In the genomic region with DNA sequence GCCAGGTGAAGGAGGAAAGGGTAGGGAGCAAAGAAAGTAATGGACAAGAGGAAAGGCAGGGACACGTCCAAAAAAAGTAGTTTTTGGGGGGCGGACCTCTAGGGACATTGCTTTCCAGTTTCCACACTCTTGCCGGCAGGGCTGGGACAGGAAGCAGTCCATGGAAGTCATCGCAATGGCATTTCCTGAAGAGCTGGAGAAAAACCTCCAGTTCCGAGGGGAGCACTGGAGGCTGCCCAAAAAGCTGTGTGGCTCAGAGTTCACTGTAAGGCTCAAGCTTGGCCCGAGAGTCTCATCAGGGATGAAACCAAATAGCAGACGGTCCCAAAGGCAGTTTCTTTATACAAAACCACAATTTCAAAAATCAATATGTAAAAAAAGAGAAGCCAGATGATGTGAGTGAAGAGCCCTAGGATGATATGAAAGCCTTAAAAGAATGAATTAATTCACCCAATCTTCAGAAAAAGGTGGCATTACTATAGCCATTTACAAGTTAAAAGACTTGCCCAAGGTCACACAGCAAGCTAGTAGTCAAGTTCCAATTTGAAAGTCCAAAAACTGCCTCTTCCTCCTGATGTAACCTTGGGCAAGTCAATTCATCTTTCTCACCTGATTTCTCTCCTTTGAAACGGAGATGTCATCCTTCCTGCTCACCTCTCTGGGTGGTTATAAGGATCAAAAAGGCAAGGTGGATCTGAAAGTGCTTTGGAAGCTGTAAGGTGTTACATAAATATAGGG, we compare ENCODE assay signal across 8 cellular contexts. TPM values are rescaled to one million over a fixed set of nuclear protein-coding genes. Genes with fewer than 3 reads are reported as not detected.
DNase-seq lines count a peak whose midpoint lies in the region; ATAC-seq and TF ChIP-seq lines count a peak whose summit lies in the region.

No MANE protein-coding gene starts in this region.

- no peak for TF ChIP-seq POLR2A in Peyer's patch (IDR thresholded peaks at IDR 0.05)

- peaks cover 74 to 100% (median 92%) of the 10 kb centered on the region in 10 experiments for H3K4me1 ChIP-seq in BLaER1 treated with 17β-estradiol and CSF1 and Interleukin-3, amounts not matched to agents 10 nM and 100 nM
- H3K4me1 ChIP-seq in Peyer's patch: peaks cover 0 to 90% (median 14%) of the 10 kb centered on the region in 4 donors
- H3K4me1 ChIP-seq in endodermal cell (ENCODE audit: control insufficient read depth, insufficient read depth, low read length): peaks cover 36% of the 10 kb centered on the region
- peaks cover 39% of the 10 kb centered on the region for H3K4me1 ChIP-seq in muscle layer of colon (ENCODE audit: insufficient read depth, low read length)

- H3K4me3 ChIP-seq in BLaER1 treated with 17β-estradiol and CSF1 and Interleukin-3, amounts not matched to agents 10 nM and 100 nM: peak overlapping the region in 6 of 10 experiments; percentile 1 to 15 (median 8); a peak in 5 of 20 replicates
- H3K4me3 ChIP-seq in Peyer's patch (peak overlapping the region in 2 of 4 donors; percentile 2 to 6), endodermal cell (ENCODE audit: low read length) (no peak overlapping the region), muscle layer of colon (ENCODE audit: low read depth in 1 of 2, low read length in 2 of 2) (peak overlapping the region in 1 of 2 donors; percentile 26)

- peak overlapping the region in 10 of 11 experiments; percentile 19 to 81 (median 41); a peak in 16 of 22 replicates for H3K27ac ChIP-seq in BLaER1 treated with 17β-estradiol and CSF1 and Interleukin-3, amounts not matched to agents 10 nM and 100 nM
- H3K27ac ChIP-seq in Peyer's patch: peak overlapping the region; percentile 27 to 89 (median 82)
- H3K27ac ChIP-seq in endodermal cell (ENCODE audit: low read depth, low read length): peak overlapping the region; percentile 57
- peak overlapping the region; percentile 56 for H3K27ac ChIP-seq in muscle layer of colon (ENCODE audit: low read depth, low read length)

- peaks cover 55% of the 10 kb centered on the region for H3K36me3 Mint-ChIP-seq in endodermal cell (ENCODE audit: low read depth)

- H3K9ac ChIP-seq in BLaER1 treated with 17β-estradiol and CSF1 and Interleukin-3, amounts not matched to agents 10 nM and 100 nM: peak overlapping the region in 6 of 11 experiments; percentile 11 to 45 (median 34); a peak in 6 of 22 replicates
- H3K9ac ChIP-seq in endodermal cell (ENCODE audit: extremely low read depth, low read length, poor library complexity, severe bottlenecking): no peak overlapping the region
- H3K9ac ChIP-seq in muscle layer of colon (ENCODE audit: low read length): no peak overlapping the region

- DNase-seq in Peyer's patch: peak in 2 of 3 donors; percentile 49 to 76
- DNase-seq in endodermal cell: no peak
- no peak for DNase-seq in stimulated activated CD4-positive, alpha-beta T cell treated with anti-CD3 and anti-CD28 coated beads, Interleukin-4, amount 100 ng/mL, for 1 hour
- DNase-seq in NCI-H2227 treated with DMSO at 0.1 percent for 48 hours (lab: John Stamatoyannopoulos, UW): no peak
- no peak for DNase-seq in NK-92 (lab: John Stamatoyannopoulos, UW; ENCODE audit: unreplicated experiment)

- WGBS in endodermal cell (ENCODE audit: insufficient coverage in 1 of 2, insufficient read length in 1 of 2), 2 experiments: 55 to 75% methylated on average over 5 to 8 of the region's 8 CpGs

- peaks cover 11 to 99% (median 68%) of the 10 kb centered on the region in 11 experiments; a peak in 19 of 22 replicates for H4K20me1 ChIP-seq in BLaER1 treated with 17β-estradiol and CSF1 and Interleukin-3, amounts not matched to agents 10 nM and 100 nM

- H3K27ac Mint-ChIP-seq in endodermal cell: peak overlapping the region; percentile 88

- no peak for ATAC-seq in HG02610 (IDR thresholded peaks at IDR 0.05; ENCODE audit: unreplicated experiment)

- H3K4me3 Mint-ChIP-seq in endodermal cell: peak overlapping the region; percentile 25

- no peaks in the 10 kb centered on the region for H3K27me3 ChIP-seq in BLaER1 treated with 17β-estradiol and CSF1 and Interleukin-3, amounts not matched to agents 10 nM and 100 nM
- H3K27me3 ChIP-seq in Peyer's patch (no peaks in the 10 kb centered on the region), endodermal cell (ENCODE audit: control insufficient read depth, insufficient read depth, low read length, poor library complexity, severe bottlenecking) (no peaks in the 10 kb centered on the region), muscle layer of colon (ENCODE audit: control insufficient read depth in 1 of 2, insufficient read depth in 2 of 2, low read length in 2 of 2) (no peaks in the 10 kb centered on the region)

- no peaks in the 10 kb centered on the region for H3K9me3 ChIP-seq in BLaER1 treated with 17β-estradiol and CSF1 and Interleukin-3, amounts not matched to agents 10 nM and 100 nM (replicated peaks in 1 of 11)
- no peaks in the 10 kb centered on the region for H3K9me3 ChIP-seq in Peyer's patch
- no peaks in the 10 kb centered on the region for H3K9me3 ChIP-seq in endodermal cell (ENCODE audit: control insufficient read depth, low read length)
- no peaks in the 10 kb centered on the region for H3K9me3 ChIP-seq in muscle layer of colon (ENCODE audit: low read length)

- H3K4me1 Mint-ChIP-seq in endodermal cell: peaks cover 73% of the 10 kb centered on the region

- no peaks in the 10 kb centered on the region for H3K27me3 Mint-ChIP-seq in endodermal cell (ENCODE audit: insufficient read depth)

- H3K36me3 ChIP-seq in BLaER1 treated with 17β-estradiol and CSF1 and Interleukin-3, amounts not matched to agents 10 nM and 100 nM: peaks cover 68 to 97% (median 90%) of the 10 kb centered on the region in 11 experiments
- H3K36me3 ChIP-seq in Peyer's patch: peaks cover 0 to 14% (median 0%) of the 10 kb centered on the region in 3 donors
- peaks cover 38% of the 10 kb centered on the region for H3K36me3 ChIP-seq in endodermal cell (ENCODE audit: control insufficient read depth, insufficient read depth, low read length)
- peaks cover 18% of the 10 kb centered on the region for H3K36me3 ChIP-seq in muscle layer of colon (ENCODE audit: insufficient read depth, low read length)

- TF ChIP-seq CTCF in Peyer's patch (IDR thresholded peaks at IDR 0.05) (no peak), endodermal cell (conservative IDR thresholded peaks at IDR 0.05) (no peak)

- H3K4me2 ChIP-seq in BLaER1 treated with 17β-estradiol and CSF1 and Interleukin-3, amounts not matched to agents 10 nM and 100 nM: peak overlapping the region; percentile 50 to 98 (median 72)

- H3K9me3 Mint-ChIP-seq in endodermal cell: no peaks in the 10 kb centered on the region

RNA-seq across cellular contexts. Expression of a gene that starts 9.2 kb away (rescaled TPM):
- 100 to 1,000 TPM in 3 of 4 donors, 10 to 100 TPM in 1; 85.0 to 185 (median 144) TPM for total RNA-seq in Peyer's patch
- total RNA-seq in endodermal cell: 10 to 100 TPM; 60.3 to 89.5 TPM
- 46.6 TPM for polyA plus RNA-seq in endodermal cell (2013, experiment 1 of 2)
- polyA plus RNA-seq in endodermal cell (2013, experiment 2 of 2): 43.2 TPM

RNA-seq across cellular contexts. Expression of a gene that starts 25.6 kb away (rescaled TPM):
- 10 to 100 TPM in 1 of 4 donors, 1 to 10 TPM in 3; 4.4 to 26.4 (median 9.3) TPM for total RNA-seq in Peyer's patch
- total RNA-seq in endodermal cell: 100 to 1,000 TPM; 108 to 118 TPM
- polyA plus RNA-seq in endodermal cell (2013, experiment 1 of 2): 137 TPM
- 134 TPM for polyA plus RNA-seq in endodermal cell (2013, experiment 2 of 2)

Comparison
In these comparisons a context has a peak if more than half of its experiments do, and no peak if none do; other contexts are left out.
1. H3K9ac ChIP-seq: peak in BLaER1 treated with 17β-estradiol and CSF1 and Interleukin-3, amounts not matched to agents 10 nM and 100 nM (6 of 11); none in endodermal cell (single experiment) and muscle layer of colon (single experiment).
2. DNase-seq: peak in Peyer's patch (2 of 3); none in endodermal cell (single experiment), stimulated activated CD4-positive, alpha-beta T cell treated with anti-CD3 and anti-CD28 coated beads, Interleukin-4, amount 100 ng/mL, for 1 hour (single experiment), NCI-H2227 treated with DMSO at 0.1 percent for 48 hours (single experiment) and NK-92 (single experiment).
3. Peak in every context shown above with its lines, with median percentiles within 50 percentile points of each other: H3K27ac ChIP-seq.